ENCODE assay signal across 18 cellular contexts in the genomic region with DNA sequence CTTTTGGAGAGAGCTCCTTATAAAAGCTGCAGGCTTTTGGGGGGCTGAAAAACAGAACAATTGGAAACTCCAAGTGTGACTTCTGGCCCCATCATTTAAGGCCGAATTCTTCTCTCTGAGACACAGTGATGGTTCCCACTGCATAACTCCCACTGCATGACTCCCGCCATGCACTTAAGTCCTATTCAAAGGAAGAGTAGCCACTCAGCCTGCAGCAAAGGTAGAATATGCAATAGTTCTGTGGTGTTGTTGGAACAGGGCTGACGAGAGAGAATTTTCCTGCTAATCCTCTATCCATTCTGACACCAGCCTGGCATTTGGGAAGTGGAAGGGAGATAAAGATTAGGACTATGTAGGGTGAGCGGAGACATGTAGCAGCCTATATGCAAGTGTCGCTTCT.
DNase-seq lines count a peak whose midpoint lies in the region; ATAC-seq and TF ChIP-seq lines count a peak whose summit lies in the region.
"Had no signal": no experiment of that assay in that cellular context is flagged by ENCODE, and none has a peak within 500 bp of the region (broad histone marks: within the 10 kb centered on the region; RNA-seq: fewer than 3 reads in every experiment).

No MANE protein-coding gene starts in this region.

- H3K9me3 Mint-ChIP-seq in H9: peaks cover 0 to 3% of the 10 kb centered on the region in 2 experiments; a peak in 2 of 5 replicates
- peaks cover 13% of the 10 kb centered on the region for H3K9me3 Mint-ChIP-seq in WTC11
- H3K9me3 Mint-ChIP-seq in activated CD4-positive, alpha-beta T cell treated with anti-CD3 and anti-CD28 coated beads for 36 hours (ENCODE audit: low read depth): no peaks in the 10 kb centered on the region

- H3K56ac ChIP-seq in H9 (ENCODE audit: insufficient read length, low read depth, low read length): no peak overlapping the region

- ATAC-seq in WTC11 (peak; percentile 49), HG02588 (IDR thresholded peaks at IDR 0.05; ENCODE audit: unreplicated experiment) (no peak)
- no peak for ATAC-seq in activated CD4-positive, alpha-beta T cell treated with anti-CD3 and anti-CD28 coated beads for 36 hours
- ATAC-seq: CD8-positive, alpha-beta T cell; HCT116; K562 had no signal

- POLR2A ChIA-PET in WTC11 (lab: Charles Lee) (no interaction called here), OCI-LY7 (lab: Charles Lee) (interaction anchor here (0.6 kb wide), 2 partner anchors 16 to 1955 kb away, joined by 4 to 6 read pairs; no protein-coding TSS in a partner anchor), A673 (lab: Charles Lee; ENCODE audit: low non-redundant PET) (no interaction called here)
- POLR2A ChIA-PET in activated CD4-positive, alpha-beta T cell treated with anti-CD3 and anti-CD28 coated beads for 36 hours (lab: Charles Lee): interaction anchor here (0.7 kb wide), 1 partner anchor 358 kb away, joined by 3 read pairs; no protein-coding TSS in a partner anchor

- H3K27ac ChIP-seq in H9 (ENCODE audit: insufficient read length, low read depth, low read length) (peak overlapping the region; percentile 18), iPS-20b (ENCODE audit: low read length) (no peak overlapping the region), OCI-LY7 (ENCODE audit: low read depth, low read length, poor library complexity, severe bottlenecking) (no peak overlapping the region), A673 (ENCODE audit: low read depth, low read length, poor library complexity, severe bottlenecking) (no peak overlapping the region)
- H3K27ac ChIP-seq: BLaER1 treated with 17β-estradiol and CSF1 and Interleukin-3, amounts not matched to agents 10 nM and 100 nM had no signal

- H2AK5ac ChIP-seq in H9 (ENCODE audit: insufficient read length, low read length): no peak overlapping the region

- H3K4me3 Mint-ChIP-seq in H9: no peak overlapping the region
- H3K4me3 Mint-ChIP-seq in WTC11: no peak overlapping the region
- H3K4me3 Mint-ChIP-seq in activated CD4-positive, alpha-beta T cell treated with anti-CD3 and anti-CD28 coated beads for 36 hours: no peak overlapping the region
- H3K4me3 Mint-ChIP-seq: B cell; CD8-positive, alpha-beta T cell; HFFc6 had no signal

- no peak overlapping the region for H2BK20ac ChIP-seq in H9 (ENCODE audit: low read depth, low read length, poor library complexity, severe bottlenecking)

- no peaks in the 10 kb centered on the region for H3K9me2 ChIP-seq in OCI-LY7 (ENCODE audit: insufficient read depth, low read length)

- peaks cover 20 to 22% of the 10 kb centered on the region in 2 experiments for H3K4me1 Mint-ChIP-seq in H9
- H3K4me1 Mint-ChIP-seq in WTC11: peaks cover 39% of the 10 kb centered on the region
- no peaks in the 10 kb centered on the region for H3K4me1 Mint-ChIP-seq in activated CD4-positive, alpha-beta T cell treated with anti-CD3 and anti-CD28 coated beads for 36 hours
- H3K4me1 Mint-ChIP-seq: B cell had no signal

- no peak for TF ChIP-seq CTCF in H9 (conservative IDR thresholded peaks at IDR 0.05)
- no peak for TF ChIP-seq CTCF in WTC11 (IDR thresholded peaks at IDR 0.05)
- no peak for TF ChIP-seq CTCF in OCI-LY7 (conservative IDR thresholded peaks at IDR 0.05; ENCODE audit: low read length)
- no peak for TF ChIP-seq CTCF in A673 (conservative IDR thresholded peaks at IDR 0.05; ENCODE audit: low read depth, low read length)

- BruUV-seq in OCI-LY7 (replicated peaks; lab: Mats Ljungman, UMichigan) (no TSS peak), A673 (replicated peaks; lab: Mats Ljungman, UMichigan) (no TSS peak)

- H3K23me2 ChIP-seq in H9 (ENCODE audit: insufficient read length, low read depth, low read length, poor library complexity, severe bottlenecking): no peaks in the 10 kb centered on the region

- no peak overlapping the region for H3K23ac ChIP-seq in H9 (ENCODE audit: insufficient read length, low read depth, low read length)

- H4K20me1 ChIP-seq in H9 (ENCODE audit: control insufficient read depth, insufficient read depth, insufficient read length) (no peaks in the 10 kb centered on the region), OCI-LY7 (ENCODE audit: insufficient read depth, low read length) (no peaks in the 10 kb centered on the region)
- H4K20me1 ChIP-seq: BLaER1 treated with 17β-estradiol and CSF1 and Interleukin-3, amounts not matched to agents 10 nM and 100 nM had no signal

- no peak overlapping the region for H4K91ac ChIP-seq in H9 (ENCODE audit: insufficient read length, low read depth, low read length)

- no peak overlapping the region for H3K9ac ChIP-seq in H9 (ENCODE audit: extremely low read depth, insufficient read length, low read length)
- peak overlapping the region; percentile 14; the same call in 1 of the 2 replicates for H3K9ac ChIP-seq in iPS-20b (ENCODE audit: low read depth, low read length)
- H3K9ac ChIP-seq: BLaER1 treated with 17β-estradiol and CSF1 and Interleukin-3, amounts not matched to agents 10 nM and 100 nM had no signal

- H3K4ac ChIP-seq in H9 (ENCODE audit: low read depth, low read length): no peak overlapping the region

- H3T11ph ChIP-seq in H9 (ENCODE audit: low read length): no peak overlapping the region

- no CpG with 5 or more reads among the region's 5 CpGs for WGBS in H9 (ENCODE audit: extremely low coverage, insufficient read length, low lambda C conversion rate)

- H2BK120ac ChIP-seq in H9 (ENCODE audit: low read depth, low read length, poor library complexity, severe bottlenecking): no peak overlapping the region

- H4K5ac ChIP-seq in H9 (ENCODE audit: insufficient read length, low read depth, low read length): no peak overlapping the region

- no peaks in the 10 kb centered on the region for H3K27me3 ChIP-seq in H9 (ENCODE audit: insufficient read depth, low read length)
- H3K27me3 ChIP-seq in iPS-20b (ENCODE audit: insufficient read depth, low read length): no peaks in the 10 kb centered on the region
- H3K27me3 ChIP-seq in A673 (replicated peaks; ENCODE audit: insufficient read depth, low read depth, low read length, poor library complexity): no peaks in the 10 kb centered on the region
- H3K27me3 ChIP-seq: BLaER1 treated with 17β-estradiol and CSF1 and Interleukin-3, amounts not matched to agents 10 nM and 100 nM had no signal

- no peak overlapping the region for H3K4me3 ChIP-seq in iPS-20b (ENCODE audit: low read length)
- no peak overlapping the region for H3K4me3 ChIP-seq in OCI-LY7 (ENCODE audit: low read depth, low read length, poor library complexity, severe bottlenecking)
- no peak overlapping the region for H3K4me3 ChIP-seq in A673 (ENCODE audit: low read depth, low read length, poor library complexity, severe bottlenecking)
- H3K4me3 ChIP-seq: BLaER1 treated with 17β-estradiol and CSF1 and Interleukin-3, amounts not matched to agents 10 nM and 100 nM; K562 had no signal

- H3K27me3 Mint-ChIP-seq in H9 (ENCODE audit: low read depth): no peaks in the 10 kb centered on the region
- no peaks in the 10 kb centered on the region for H3K27me3 Mint-ChIP-seq in WTC11 (ENCODE audit: low read depth)
- no peaks in the 10 kb centered on the region for H3K27me3 Mint-ChIP-seq in activated CD4-positive, alpha-beta T cell treated with anti-CD3 and anti-CD28 coated beads for 36 hours
- H3K27me3 Mint-ChIP-seq: B cell had no signal

- no peak overlapping the region for H3K18ac ChIP-seq in H9 (ENCODE audit: insufficient read length, low read depth, low read length)

- no peak overlapping the region for H2BK5ac ChIP-seq in H9 (ENCODE audit: insufficient read length, low read length)

- H3K36me3 Mint-ChIP-seq in H9 (ENCODE audit: insufficient read depth in 1 of 3, low read depth in 3 of 3): no peaks in the 10 kb centered on the region; a peak in 2 of 7 replicates
- H3K36me3 Mint-ChIP-seq in WTC11: 0 out of 2 replicates have a peak, but pooled peaks cover 6% of the 10 kb centered on the region
- H3K36me3 Mint-ChIP-seq in activated CD4-positive, alpha-beta T cell treated with anti-CD3 and anti-CD28 coated beads for 36 hours (ENCODE audit: low read depth): no peaks in the 10 kb centered on the region
- H3K36me3 Mint-ChIP-seq: CD8-positive, alpha-beta T cell had no signal

- intact Hi-C loops in OCI-LY7 (cut with micrococcal nuclease; ENCODE audit: unreplicated experiment): no loop called here
- intact Hi-C loops in A673 (cut with micrococcal nuclease; ENCODE audit: unreplicated experiment): no loop called here
- intact Hi-C loops in activated CD4-positive, alpha-beta T cell treated with anti-CD3 and anti-CD28 coated beads for 36 hours (cut with DNase I, micrococcal nuclease): no loop called here

- CTCF ChIA-PET in WTC11 (lab: Charles Lee) (no interaction called here), OCI-LY7 (lab: Charles Lee; ENCODE audit: unreplicated experiment) (no interaction called here), A673 (lab: Charles Lee) (no interaction called here)
- CTCF ChIA-PET in activated CD4-positive, alpha-beta T cell treated with anti-CD3 and anti-CD28 coated beads for 36 hours (lab: Charles Lee): no interaction called here

- no peaks in the 10 kb centered on the region for H3K79me2 ChIP-seq in H9 (ENCODE audit: insufficient read depth, low read length)
- no peaks in the 10 kb centered on the region for H3K79me2 ChIP-seq in OCI-LY7 (ENCODE audit: insufficient read depth, low read depth, low read length)

- no peaks in the 10 kb centered on the region for H3K79me1 ChIP-seq in H9 (ENCODE audit: insufficient read depth, low read depth, low read length, poor library complexity, severe bottlenecking)

- no peak overlapping the region for H3K14ac ChIP-seq in H9 (ENCODE audit: insufficient read depth, low read length)

- H3K4me2 ChIP-seq in H9 (ENCODE audit: insufficient read depth, insufficient read length, low read length) (no peak overlapping the region), OCI-LY7 (ENCODE audit: low read length) (no peak overlapping the region)
- H3K4me2 ChIP-seq: BLaER1 treated with 17β-estradiol and CSF1 and Interleukin-3, amounts not matched to agents 10 nM and 100 nM had no signal

- H3K4me1 ChIP-seq in H9 (ENCODE audit: insufficient read depth, low read length): peaks cover 5% of the 10 kb centered on the region; the same call in 1 of the 2 replicates
- peaks cover 20% of the 10 kb centered on the region for H3K4me1 ChIP-seq in iPS-20b (ENCODE audit: insufficient read depth, low read length)
- no peaks in the 10 kb centered on the region for H3K4me1 ChIP-seq in OCI-LY7 (ENCODE audit: insufficient read depth, low read length, poor library complexity, severe bottlenecking)
- H3K4me1 ChIP-seq in A673 (ENCODE audit: insufficient read depth, low read length, poor library complexity, severe bottlenecking): no peaks in the 10 kb centered on the region
- H3K4me1 ChIP-seq: BLaER1 treated with 17β-estradiol and CSF1 and Interleukin-3, amounts not matched to agents 10 nM and 100 nM had no signal

- no peak overlapping the region for H4K8ac ChIP-seq in H9 (replicated peaks; ENCODE audit: insufficient read length, low read depth, low read length)

- H3K27ac Mint-ChIP-seq in H9 (peak overlapping the region in 2 of 3 experiments; percentile 65 to 92; a peak in 3 of 7 replicates), WTC11 (peak overlapping the region; percentile 91)
- no peak overlapping the region for H3K27ac Mint-ChIP-seq in activated CD4-positive, alpha-beta T cell treated with anti-CD3 and anti-CD28 coated beads for 36 hours
- H3K27ac Mint-ChIP-seq: B cell; CD8-positive, alpha-beta T cell; HFFc6 had no signal

- H2BK12ac ChIP-seq in H9 (ENCODE audit: insufficient read length, low read depth, low read length): no peak overlapping the region

- H3K36me3 ChIP-seq in iPS-20b (ENCODE audit: insufficient read depth, low read depth, low read length) (no peaks in the 10 kb centered on the region), OCI-LY7 (ENCODE audit: insufficient read depth, low read length) (no peaks in the 10 kb centered on the region), A673 (ENCODE audit: insufficient read depth, low read length, poor library complexity, severe bottlenecking) (no peaks in the 10 kb centered on the region)
- H3K36me3 ChIP-seq: BLaER1 treated with 17β-estradiol and CSF1 and Interleukin-3, amounts not matched to agents 10 nM and 100 nM had no signal

- H2BK15ac ChIP-seq in H9 (ENCODE audit: low read depth, low read length): no peak overlapping the region

- H3K9me3 ChIP-seq in H9 (ENCODE audit: control insufficient read depth, low read depth, low read length) (no peaks in the 10 kb centered on the region), iPS-20b (ENCODE audit: insufficient read depth, low read depth, low read length) (no peaks in the 10 kb centered on the region), OCI-LY7 (ENCODE audit: low read length) (no peaks in the 10 kb centered on the region), A673 (ENCODE audit: low read depth, low read length, poor library complexity, severe bottlenecking) (no peaks in the 10 kb centered on the region)
- H3K9me3 ChIP-seq: BLaER1 treated with 17β-estradiol and CSF1 and Interleukin-3, amounts not matched to agents 10 nM and 100 nM had no signal

- no peak for DNase-seq in H9
- no peak for DNase-seq in WTC11 (ENCODE audit: low spot score)
- no peak for DNase-seq in OCI-LY7 (ENCODE audit: low spot score)
- DNase-seq in A673 (ENCODE audit: low spot score): no peak
- no peak for DNase-seq in activated CD4-positive, alpha-beta T cell treated with anti-CD3 and anti-CD28 coated beads for 36 hours
- DNase-seq: 8988T; Calu3; CD8-positive, alpha-beta T cell; DND-41; EL; HFFc6; IMR-90 had no signal

- H2AFZ ChIP-seq in H9 (ENCODE audit: low read length): no peak overlapping the region
- no peak overlapping the region for H2AFZ ChIP-seq in OCI-LY7 (ENCODE audit: low read length)

Comparison
In these comparisons a context has a peak if more than half of its experiments do, and no peak if none do; other contexts are left out.
1. POLR2A ChIA-PET loops: an anchor here in OCI-LY7 (0.6 kb wide) and activated CD4-positive, alpha-beta T cell treated with anti-CD3 and anti-CD28 coated beads for 36 hours (0.7 kb wide); none called in WTC11 and A673.